ENCODE assay signal across 8 cellular contexts in the genomic region with DNA sequence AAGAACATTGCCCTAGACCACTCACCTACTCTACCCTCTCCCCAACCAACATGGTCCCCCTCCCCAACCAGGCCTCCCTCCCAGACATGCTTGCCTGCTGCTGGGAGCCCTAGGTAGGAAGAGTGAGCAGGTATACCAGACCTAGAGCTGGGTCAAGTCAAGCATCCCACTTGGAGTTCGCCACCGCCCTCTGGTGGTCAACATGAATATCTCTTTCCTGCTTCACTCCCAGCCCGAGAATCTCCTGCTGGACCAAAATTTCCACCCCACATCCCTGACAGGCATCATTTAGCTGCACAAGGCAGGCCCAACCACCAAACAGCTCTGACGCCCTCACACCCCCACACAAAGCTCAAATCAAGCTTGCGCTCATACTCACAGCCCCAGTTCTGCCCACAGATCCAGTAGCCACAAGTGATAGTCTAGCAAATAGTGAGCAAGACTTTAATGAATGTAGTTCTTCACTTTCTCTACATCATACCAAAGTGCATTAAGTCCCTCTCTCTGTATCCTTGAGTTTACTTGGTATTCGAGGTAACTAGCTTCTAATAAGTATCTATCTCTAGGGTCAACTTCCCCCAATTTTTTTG.
A peak's percentile ranks its signal among the peaks of the same experiment; 100 is the strongest.
DNase-seq lines count a peak whose midpoint lies in the region; ATAC-seq lines count a peak whose summit lies in the region.

No MANE protein-coding gene starts in this region.

- H3K27me3 ChIP-seq in HAP-1 (ENCODE audit: low read depth): no peaks in the 10 kb centered on the region; the same call in 1 of the 2 replicates

- H3K36me3 ChIP-seq in HAP-1 (replicated peaks): no peaks in the 10 kb centered on the region

- H3K4me3 ChIP-seq in HAP-1: no peak overlapping the region

- ATAC-seq in HG02852 (IDR thresholded peaks at IDR 0.05; ENCODE audit: unreplicated experiment): no peak

- no peaks in the 10 kb centered on the region for H3K9me3 ChIP-seq in HAP-1

- no peak overlapping the region for H3K27ac ChIP-seq in caudate nucleus (ENCODE audit: low read depth, low read length)

- no peaks in the 10 kb centered on the region for H3K4me1 ChIP-seq in HAP-1

- DNase-seq in COR-L47 (lab: John Stamatoyannopoulos, UW) (peak; percentile 55), HAP-1 (ENCODE audit: low spot score in 2 of 2) (peak; percentile 42 to 82), NCI-H2107 (lab: John Stamatoyannopoulos, UW) (peak; percentile 51), caudate nucleus (lab: John Stamatoyannopoulos, UW) (peak in 53 of 61 donors; percentile 11 to 85 (median 56)), kidney glomerular epithelial cell (lab: John Stamatoyannopoulos, UW) (peak; percentile 64)
- DNase-seq in activated CD4-positive, CD25-positive, alpha-beta regulatory T cell (lab: John Stamatoyannopoulos, UW): peak; percentile 7 to 44 (median 28)
- peak; percentile 63 to 69 for DNase-seq in stimulated activated CD4-positive, alpha-beta T cell treated with anti-CD3 and anti-CD28 coated beads, Interleukin-2, amount 100 ng/mL, for 48 hours

- in situ Hi-C loops in HAP-1 (cut with MboI; ENCODE audit: low sequenced_read_pairs): loop anchor here (5.0 kb wide), 1 partner anchor 95 kb away; no protein-coding TSS in a partner anchor
